In genomic region chr22:42202669-42203068, GRCh38 we compare ENCODE assay signal across 9 cellular contexts.
A peak's percentile ranks its signal among the peaks of the same experiment; 100 is the strongest.
DNase-seq lines count a peak whose midpoint lies in the region.
"Had no signal": no experiment of that assay in that cellular context is flagged by ENCODE, and none has a peak within 500 bp of the region (broad histone marks: within the 10 kb centered on the region; RNA-seq: fewer than 3 reads in every experiment).

No MANE protein-coding gene starts in this region.

- H4K91ac ChIP-seq in mesenchymal stem cell (ENCODE audit: low read length): no peak overlapping the region

- H2BK15ac ChIP-seq in mesenchymal stem cell (ENCODE audit: low read depth, poor library complexity, severe bottlenecking): no peak overlapping the region

- H3K27me3 ChIP-seq in mesenchymal stem cell (ENCODE audit: control insufficient read depth in 1 of 2, insufficient read depth in 1 of 2, low read length in 2 of 2): no peaks in the 10 kb centered on the region

- no peak overlapping the region for H2BK12ac ChIP-seq in mesenchymal stem cell (ENCODE audit: low read length in 2 of 2)

- H3K9ac ChIP-seq in mesenchymal stem cell (ENCODE audit: low read length): no peak overlapping the region

- no peak overlapping the region for H3K4ac ChIP-seq in mesenchymal stem cell (ENCODE audit: low read depth in 1 of 2, low read length in 2 of 2)

- no peak overlapping the region for H3K4me3 ChIP-seq in mesenchymal stem cell (ENCODE audit: insufficient read depth in 1 of 2, low read depth in 1 of 2, low read length in 2 of 2)

- H3K23ac ChIP-seq in mesenchymal stem cell (ENCODE audit: low read length in 2 of 2): no peak overlapping the region

- no peak overlapping the region for H3K27ac ChIP-seq in mesenchymal stem cell (ENCODE audit: low read length, poor library complexity, severe bottlenecking)
- H3K27ac ChIP-seq: WERI-Rb-1 had no signal

- H3K14ac ChIP-seq in mesenchymal stem cell (ENCODE audit: low read length in 2 of 2): no peak overlapping the region

- no peak overlapping the region for H3K4me2 ChIP-seq in mesenchymal stem cell (ENCODE audit: low read length, poor library complexity, severe bottlenecking)

- WGBS in mesenchymal stem cell: 81% methylated on average over 6 of the region's 6 CpGs

- H2BK5ac ChIP-seq in mesenchymal stem cell (ENCODE audit: low read depth, low read length, poor library complexity, severe bottlenecking): no peak overlapping the region

- H2AFZ ChIP-seq in mesenchymal stem cell (ENCODE audit: low read depth, low read length): no peak overlapping the region

- H3K4me1 Mint-ChIP-seq in T-helper 2 cell treated with Interferon-gamma antibody and Interleukin-4, amounts not matched to agents 5 μg/mL and 100 μg/mL, for 36 hours (ENCODE audit: low read depth): peaks cover 37% of the 10 kb centered on the region

- H2BK120ac ChIP-seq in mesenchymal stem cell (ENCODE audit: low read depth, low read length): no peak overlapping the region

- peaks cover 4% of the 10 kb centered on the region for H3K9me3 Mint-ChIP-seq in T-helper 2 cell treated with Interferon-gamma antibody and Interleukin-4, amounts not matched to agents 5 μg/mL and 100 μg/mL, for 36 hours

- peaks cover 29% of the 10 kb centered on the region for H3K79me1 ChIP-seq in mesenchymal stem cell (replicated peaks; ENCODE audit: low read length, poor library complexity, severe bottlenecking)

- no peak overlapping the region for H4K8ac ChIP-seq in mesenchymal stem cell (ENCODE audit: low read length)

- H3K27me3 Mint-ChIP-seq in T-helper 2 cell treated with Interferon-gamma antibody and Interleukin-4, amounts not matched to agents 5 μg/mL and 100 μg/mL, for 36 hours (ENCODE audit: low read depth): no peaks in the 10 kb centered on the region

- H3K36me3 Mint-ChIP-seq in T-helper 2 cell treated with Interferon-gamma antibody and Interleukin-4, amounts not matched to agents 5 μg/mL and 100 μg/mL, for 36 hours (ENCODE audit: low read depth): peaks cover 44% of the 10 kb centered on the region

- H2AK5ac ChIP-seq in mesenchymal stem cell (ENCODE audit: low read length, severe bottlenecking): no peak overlapping the region

- no peak overlapping the region for H3K18ac ChIP-seq in mesenchymal stem cell (ENCODE audit: low read depth in 1 of 2, low read length in 2 of 2)

- H3K9me3 ChIP-seq in mesenchymal stem cell (ENCODE audit: control insufficient read depth, low read length): no peaks in the 10 kb centered on the region

- H3K36me3 ChIP-seq in mesenchymal stem cell (ENCODE audit: control insufficient read depth in 1 of 2, insufficient read depth in 2 of 2, low read depth in 1 of 2, low read length in 2 of 2): peaks cover 4 to 16% of the 10 kb centered on the region in 2 experiments

- H3K27ac Mint-ChIP-seq in T-helper 2 cell treated with Interferon-gamma antibody and Interleukin-4, amounts not matched to agents 5 μg/mL and 100 μg/mL, for 36 hours: peak overlapping the region; percentile 88

- peak; percentile 47 for DNase-seq in T-helper 2 cell treated with Interferon-gamma antibody and Interleukin-4, amounts not matched to agents 5 μg/mL and 100 μg/mL, for 36 hours (ENCODE audit: low spot score)
- DNase-seq in activated T-helper 1 cell treated with anti-CD3 and anti-CD28 coated beads, Interleukin-2, amount 50 U/mL, for 16 hours (ENCODE audit: low read depth in 1 of 2, low spot score in 1 of 2): peak; percentile 23 to 32
- peak; percentile 53 for DNase-seq in mesenchymal stem cell
- DNase-seq in stimulated activated CD8-positive, alpha-beta memory T cell treated with anti-CD3 and anti-CD28 coated beads, Interleukin-7, amount 100 ng/mL, for 48 hours (ENCODE audit: extremely low read depth in 1 of 2, low read depth in 1 of 2): peak; percentile 17 to 53
- DNase-seq in dermis blood vessel endothelial cell: no peak
- DNase-seq in SHP77 (lab: John Stamatoyannopoulos, UW): no peak
- DNase-seq in NCI-H1694 treated with DMSO at 0.1 percent for 48 hours (lab: John Stamatoyannopoulos, UW): no peak
- DNase-seq: NCI-H2029, WERI-Rb-1 had no signal

- H3K4me3 Mint-ChIP-seq in T-helper 2 cell treated with Interferon-gamma antibody and Interleukin-4, amounts not matched to agents 5 μg/mL and 100 μg/mL, for 36 hours: peak overlapping the region; percentile 84

- peaks cover 5% of the 10 kb centered on the region for H3K4me1 ChIP-seq in mesenchymal stem cell (ENCODE audit: control insufficient read depth, insufficient read depth, low read depth, low read length)

Comparison
In these comparisons a context has a peak if more than half of its experiments do, and no peak if none do; other contexts are left out.
1. DNase-seq: peak in T-helper 2 cell treated with Interferon-gamma antibody and Interleukin-4, amounts not matched to agents 5 μg/mL and 100 μg/mL, for 36 hours (single experiment), activated T-helper 1 cell treated with anti-CD3 and anti-CD28 coated beads, Interleukin-2, amount 50 U/mL, for 16 hours (2 of 2), mesenchymal stem cell (single experiment) and stimulated activated CD8-positive, alpha-beta memory T cell treated with anti-CD3 and anti-CD28 coated beads, Interleukin-7, amount 100 ng/mL, for 48 hours (2 of 2); none in dermis blood vessel endothelial cell (single experiment), SHP77 (0 of 2) and NCI-H1694 treated with DMSO at 0.1 percent for 48 hours (single experiment).